1 cellular context compared by ENCODE assay signal in the genomic region with DNA sequence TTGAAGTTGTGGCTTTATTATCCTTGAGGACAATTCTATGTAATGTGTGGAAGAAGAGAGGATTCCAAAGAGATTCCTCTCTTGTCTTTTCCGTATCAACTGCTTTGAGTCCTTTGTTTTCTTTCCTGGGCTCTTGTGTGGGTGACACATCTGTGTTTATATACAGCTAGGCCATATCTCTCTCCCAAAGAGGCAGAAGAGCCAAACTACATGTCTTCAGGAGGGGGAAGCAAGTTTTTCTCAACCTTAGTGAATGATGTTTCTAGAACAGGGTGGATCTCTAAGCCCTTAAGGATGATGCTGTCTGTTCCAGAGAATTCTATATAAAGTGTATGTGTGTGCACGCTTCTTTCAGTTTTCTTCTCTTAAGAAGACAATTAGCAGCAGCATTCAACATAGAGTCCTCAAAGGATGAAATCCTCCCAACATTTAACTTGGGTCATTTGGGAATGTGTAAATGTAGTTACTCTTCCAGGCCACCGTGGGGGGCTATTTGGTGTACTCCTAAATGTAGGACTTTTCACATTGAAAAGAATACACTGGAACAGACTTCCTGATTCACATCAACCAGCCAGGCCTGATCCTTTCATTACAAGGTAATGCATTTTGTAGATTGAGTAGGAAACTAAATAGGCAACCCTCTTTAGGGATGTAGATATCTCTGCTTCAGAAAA.
TF ChIP-seq lines count a peak whose summit lies in the region.

No MANE protein-coding gene starts in this region.

TF ChIP-seq in IMR-90, 13 proteins besides CTCF, POLR2A, EP300 and RAD21:
- TF ChIP-seq NFE2L2 (IDR thresholded peaks at IDR 0.05; ENCODE audit: low read depth, low read length): no peak
